12 cellular contexts compared by ENCODE assay signal in the genomic region with DNA sequence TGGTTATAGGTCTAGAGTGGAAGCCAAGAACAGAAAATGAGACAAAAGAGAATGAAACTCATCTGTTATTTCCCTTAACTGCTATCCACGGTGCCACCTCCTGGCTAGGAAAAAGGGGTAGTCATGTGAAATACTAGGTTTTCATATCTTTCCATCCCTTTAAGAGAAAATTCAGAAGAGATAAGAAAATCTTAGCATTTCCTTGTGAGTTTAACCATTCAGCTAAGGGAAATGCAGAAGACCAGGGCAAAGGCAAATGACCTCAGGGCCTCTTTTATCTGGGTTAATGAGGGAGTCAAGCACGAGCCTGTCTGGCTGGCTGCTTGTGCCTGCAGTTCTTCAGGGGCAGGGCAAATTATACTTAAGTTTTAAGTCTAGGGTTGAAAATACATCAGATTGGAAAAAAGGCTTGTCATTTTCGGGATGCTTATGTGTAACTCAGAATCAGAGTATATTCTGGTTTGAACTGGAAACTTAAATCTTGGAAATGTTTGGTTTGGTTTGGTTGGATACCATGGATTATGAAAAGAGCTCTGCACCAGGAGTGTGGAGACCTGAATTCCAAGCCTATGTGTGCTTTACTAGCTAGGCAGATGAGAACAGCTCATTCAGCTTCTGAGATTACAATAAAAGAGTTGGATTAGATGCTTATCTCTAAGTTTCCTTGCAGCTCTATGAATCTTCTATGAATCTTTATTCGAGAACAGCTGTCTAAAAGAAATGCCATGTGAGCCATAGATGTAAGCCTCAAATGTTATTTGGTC. TPM values are rescaled to one million over a fixed set of nuclear protein-coding genes. Genes with fewer than 3 reads are reported as not detected.
DNase-seq lines count a peak whose midpoint lies in the region; ATAC-seq lines count a peak whose summit lies in the region.
"Had no signal": no experiment of that assay in that cellular context is flagged by ENCODE, and none has a peak within 500 bp of the region (broad histone marks: within the 10 kb centered on the region; RNA-seq: fewer than 3 reads in every experiment).

No MANE protein-coding gene starts in this region.

- H3K27me3 Mint-ChIP-seq in activated CD8-positive, alpha-beta memory T cell treated with anti-CD3 and anti-CD28 coated beads, Interleukin-2, amount 10 ng/mL, durations not matched to agents 7 days and 5 days: no peaks in the 10 kb centered on the region

- peaks cover 21% of the 10 kb centered on the region for H3K4me1 Mint-ChIP-seq in activated CD8-positive, alpha-beta memory T cell treated with anti-CD3 and anti-CD28 coated beads, Interleukin-2, amount 10 ng/mL, durations not matched to agents 7 days and 5 days
- H3K4me1 Mint-ChIP-seq in stimulated activated effector memory CD8-positive, alpha-beta T cell treated with anti-CD3 and anti-CD28 coated beads, Interleukin-12 subunit alpha, Interleukin-12 subunit beta, amount 100 ng/mL, for 72 hours: peaks cover 52% of the 10 kb centered on the region
- H3K4me1 Mint-ChIP-seq: neural crest cell had no signal

- CTCF ChIA-PET in activated CD8-positive, alpha-beta memory T cell treated with anti-CD3 and anti-CD28 coated beads, Interleukin-2, amount 10 ng/mL, durations not matched to agents 7 days and 5 days (lab: Charles Lee): interaction anchor here (0.8 to 1.6 kb wide), 5 partner anchors 10 to 149 kb away, joined by 3 to 4 read pairs (median 3); partner anchors contain the start of gene NIBAN1

- peak; percentile 33 for ATAC-seq in activated CD8-positive, alpha-beta memory T cell treated with anti-CD3 and anti-CD28 coated beads, Interleukin-2, amount 10 ng/mL, durations not matched to agents 7 days and 5 days
- no peak for ATAC-seq in stimulated activated effector memory CD8-positive, alpha-beta T cell treated with anti-CD3 and anti-CD28 coated beads, Interleukin-12 subunit alpha, Interleukin-12 subunit beta, amount 100 ng/mL, for 72 hours
- ATAC-seq in GM18861 (IDR thresholded peaks at IDR 0.05; ENCODE audit: unreplicated experiment) (no peak), GM18520 (IDR thresholded peaks at IDR 0.05; ENCODE audit: unreplicated experiment) (no peak)
- ATAC-seq: Panc1 had no signal

- DNase-seq in activated CD8-positive, alpha-beta memory T cell treated with anti-CD3 and anti-CD28 coated beads, Interleukin-2, amount 10 ng/mL, durations not matched to agents 7 days and 5 days: no peak
- DNase-seq in activated CD8-positive, alpha-beta memory T cell treated with anti-CD3 and anti-CD28 coated beads, Interleukin-2, amount 50 U/mL, for 4 hours: no peak
- peak; percentile 14 for DNase-seq in RPMI7951 (ENCODE audit: low read depth)
- DNase-seq in epithelial cell of prostate (ENCODE audit: low read depth, low spot score): no peak
- no peak for DNase-seq in stimulated activated effector memory CD8-positive, alpha-beta T cell treated with anti-CD3 and anti-CD28 coated beads, Interleukin-12 subunit alpha, Interleukin-12 subunit beta, amount 100 ng/mL, for 72 hours (ENCODE audit: low spot score in 2 of 2)
- no peak for DNase-seq in D341Med (ENCODE audit: low spot score)
- DNase-seq: activated naive CD4-positive, alpha-beta T cell treated with anti-CD3 and anti-CD28 coated beads for 36 hours; head of caudate nucleus had no signal

- H3K4me3 Mint-ChIP-seq in activated CD8-positive, alpha-beta memory T cell treated with anti-CD3 and anti-CD28 coated beads, Interleukin-2, amount 10 ng/mL, durations not matched to agents 7 days and 5 days: peak overlapping the region; percentile 15
- peak overlapping the region; percentile 67 for H3K4me3 Mint-ChIP-seq in stimulated activated effector memory CD8-positive, alpha-beta T cell treated with anti-CD3 and anti-CD28 coated beads, Interleukin-12 subunit alpha, Interleukin-12 subunit beta, amount 100 ng/mL, for 72 hours
- H3K4me3 Mint-ChIP-seq: activated naive CD4-positive, alpha-beta T cell treated with anti-CD3 and anti-CD28 coated beads for 36 hours; neural crest cell had no signal

- peak overlapping the region; percentile 91 for H3K27ac ChIP-seq in epithelial cell of prostate

- peak overlapping the region; percentile 7 for H3K27ac Mint-ChIP-seq in activated CD8-positive, alpha-beta memory T cell treated with anti-CD3 and anti-CD28 coated beads, Interleukin-2, amount 10 ng/mL, durations not matched to agents 7 days and 5 days
- peak overlapping the region; percentile 89 for H3K27ac Mint-ChIP-seq in stimulated activated effector memory CD8-positive, alpha-beta T cell treated with anti-CD3 and anti-CD28 coated beads, Interleukin-12 subunit alpha, Interleukin-12 subunit beta, amount 100 ng/mL, for 72 hours
- H3K27ac Mint-ChIP-seq: activated naive CD4-positive, alpha-beta T cell treated with anti-CD3 and anti-CD28 coated beads for 36 hours had no signal

- H3K9me3 Mint-ChIP-seq in activated CD8-positive, alpha-beta memory T cell treated with anti-CD3 and anti-CD28 coated beads, Interleukin-2, amount 10 ng/mL, durations not matched to agents 7 days and 5 days (ENCODE audit: low read depth): no peaks in the 10 kb centered on the region
- H3K9me3 Mint-ChIP-seq in stimulated activated effector memory CD8-positive, alpha-beta T cell treated with anti-CD3 and anti-CD28 coated beads, Interleukin-12 subunit alpha, Interleukin-12 subunit beta, amount 100 ng/mL, for 72 hours: no peaks in the 10 kb centered on the region
- H3K9me3 Mint-ChIP-seq: activated naive CD4-positive, alpha-beta T cell treated with anti-CD3 and anti-CD28 coated beads for 36 hours; neural crest cell had no signal

- H3K36me3 Mint-ChIP-seq in activated CD8-positive, alpha-beta memory T cell treated with anti-CD3 and anti-CD28 coated beads, Interleukin-2, amount 10 ng/mL, durations not matched to agents 7 days and 5 days: peaks cover 23% of the 10 kb centered on the region
- H3K36me3 Mint-ChIP-seq in stimulated activated effector memory CD8-positive, alpha-beta T cell treated with anti-CD3 and anti-CD28 coated beads, Interleukin-12 subunit alpha, Interleukin-12 subunit beta, amount 100 ng/mL, for 72 hours: peaks cover 15% of the 10 kb centered on the region

RNA-seq across cellular contexts. Expression of gene NIBAN1, which starts 19.9 kb away (rescaled TPM):
- total RNA-seq in activated CD8-positive, alpha-beta memory T cell treated with anti-CD3 and anti-CD28 coated beads, Interleukin-2, amount 10 ng/mL, durations not matched to agents 7 days and 5 days: 10 to 100 TPM; 55.5 to 60.8 TPM
- total RNA-seq in RPMI7951 (2014; rRNA removed; shearing (Covaris generic)): 9.7 and 9.9 TPM in 2 replicates
